Comparison of ENCODE assay signal across 1 cellular context in genomic region chr17:41738077-41738800, GRCh38.
TF ChIP-seq lines count a peak whose summit lies in the region.

No MANE protein-coding gene starts in this region.

TF ChIP-seq in WTC11, 78 proteins besides CTCF, POLR2A, EP300 and RAD21:
- TF ChIP-seq, protein P1, sequence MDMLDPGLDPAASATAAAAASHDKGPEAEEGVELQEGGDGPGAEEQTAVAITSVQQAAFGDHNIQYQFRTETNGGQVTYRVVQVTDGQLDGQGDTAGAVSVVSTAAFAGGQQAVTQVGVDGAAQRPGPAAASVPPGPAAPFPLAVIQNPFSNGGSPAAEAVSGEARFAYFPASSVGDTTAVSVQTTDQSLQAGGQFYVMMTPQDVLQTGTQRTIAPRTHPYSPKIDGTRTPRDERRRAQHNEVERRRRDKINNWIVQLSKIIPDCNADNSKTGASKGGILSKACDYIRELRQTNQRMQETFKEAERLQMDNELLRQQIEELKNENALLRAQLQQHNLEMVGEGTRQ (CRISPR knock-in tag; IDR thresholded peaks at IDR 0.05) = peak; percentile 55
- TF ChIP-seq ARID4B (CRISPR knock-in tag; IDR thresholded peaks at IDR 0.05; ENCODE audit: borderline replicate concordance) (no peak), ZNF532 (CRISPR knock-in tag; IDR thresholded peaks at IDR 0.05; ENCODE audit: borderline replicate concordance) (0 out of 2 replicates have a peak, but pooled peaks have one; percentile 13), JAZF1 (CRISPR knock-in tag; IDR thresholded peaks at IDR 0.05) (no peak), GABPB1 (CRISPR knock-in tag; IDR thresholded peaks at IDR 0.05) (peak; percentile 50; the same call in 1 of the 2 replicates), SP1 (CRISPR knock-in tag; conservative IDR thresholded peaks at IDR 0.05) (0 out of 2 replicates have a peak, but pooled peaks have one; percentile 52), CDX4 (CRISPR knock-in tag; IDR thresholded peaks at IDR 0.05; ENCODE audit: borderline replicate concordance) (no peak), OVOL2 (CRISPR knock-in tag; IDR thresholded peaks at IDR 0.05; ENCODE audit: borderline replicate concordance) (no peak)
- TF ChIP-seq, protein P2, sequence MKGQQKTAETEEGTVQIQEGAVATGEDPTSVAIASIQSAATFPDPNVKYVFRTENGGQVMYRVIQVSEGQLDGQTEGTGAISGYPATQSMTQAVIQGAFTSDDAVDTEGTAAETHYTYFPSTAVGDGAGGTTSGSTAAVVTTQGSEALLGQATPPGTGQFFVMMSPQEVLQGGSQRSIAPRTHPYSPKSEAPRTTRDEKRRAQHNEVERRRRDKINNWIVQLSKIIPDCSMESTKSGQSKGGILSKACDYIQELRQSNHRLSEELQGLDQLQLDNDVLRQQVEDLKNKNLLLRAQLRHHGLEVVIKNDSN (CRISPR knock-in tag; IDR thresholded peaks at IDR 0.05) = peak; percentile 43; the same call in 1 of the 2 replicates
- TF ChIP-seq, protein P3, sequence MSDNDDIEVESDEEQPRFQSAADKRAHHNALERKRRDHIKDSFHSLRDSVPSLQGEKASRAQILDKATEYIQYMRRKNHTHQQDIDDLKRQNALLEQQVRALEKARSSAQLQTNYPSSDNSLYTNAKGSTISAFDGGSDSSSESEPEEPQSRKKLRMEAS (CRISPR knock-in tag; IDR thresholded peaks at IDR 0.05) = peak; percentile 94
TF ChIP-seq in WTC11: peak in this region for 6.
